Comparison of ENCODE assay signal across 27 cellular contexts in the genomic region with DNA sequence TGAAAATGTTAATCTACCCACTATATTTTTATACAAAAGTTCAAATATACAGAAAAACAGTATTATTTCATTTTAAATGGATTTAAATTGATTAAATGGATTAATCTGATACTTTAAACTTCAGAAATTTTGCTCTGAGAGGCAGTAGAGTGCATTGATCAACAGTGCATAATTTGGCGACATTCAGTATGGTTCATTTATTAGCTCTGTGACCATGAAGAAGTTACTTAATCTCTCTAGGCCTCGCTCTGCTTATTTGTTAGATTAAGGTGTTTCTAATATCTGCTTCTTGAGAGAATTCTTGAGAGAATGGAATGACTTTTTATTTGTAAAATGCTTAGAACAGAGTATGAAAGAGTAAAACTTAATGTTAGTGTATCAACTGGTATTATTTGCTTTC.
"Had no signal": no experiment of that assay in that cellular context is flagged by ENCODE, and none has a peak within 500 bp of the region (broad histone marks: within the 10 kb centered on the region; RNA-seq: fewer than 3 reads in every experiment).

No MANE protein-coding gene starts in this region.

- H3K36me3 ChIP-seq: neutrophil, pancreas, prostate gland, right lobe of liver, sigmoid colon, stomach, thoracic aorta, thyroid gland, tibial nerve, upper lobe of left lung, vagina had no signal

- H3K4me3 Mint-ChIP-seq: natural killer cell treated with Interleukin-12 subunit alpha and Interleukin-12 subunit beta and Interleukin-15 and Interleukin-18, amount 100 ng/mL, for 72 hours; nephron progenitor cell; neural crest cell; stimulated activated effector memory CD8-positive, alpha-beta T cell treated with anti-CD3 and anti-CD28 coated beads, Interleukin-12 subunit alpha, Interleukin-12 subunit beta, amount 100 ng/mL, for 72 hours; stimulated activated naive CD8-positive, alpha-beta T cell treated with anti-CD3 and anti-CD28 coated beads, Interleukin-15, Interleukin-2, amounts not matched to agents 100 ng/mL and 50 ng/mL, for 24 hours had no signal

- H3K27ac Mint-ChIP-seq: natural killer cell treated with Interleukin-12 subunit alpha and Interleukin-12 subunit beta and Interleukin-15 and Interleukin-18, amount 100 ng/mL, for 72 hours; nephron progenitor cell; stimulated activated effector memory CD8-positive, alpha-beta T cell treated with anti-CD3 and anti-CD28 coated beads, Interleukin-12 subunit alpha, Interleukin-12 subunit beta, amount 100 ng/mL, for 72 hours; stimulated activated naive B cell treated with anti-CD40 and anti-IgM and Interleukin-4, amounts not matched to agents 10 μg/mL and 1 μg/mL and 100 μg/mL, for 72 hours; stimulated activated naive CD8-positive, alpha-beta T cell treated with anti-CD3 and anti-CD28 coated beads, Interleukin-15, Interleukin-2, amounts not matched to agents 100 ng/mL and 50 ng/mL, for 24 hours had no signal

- H3K9me3 Mint-ChIP-seq: natural killer cell treated with Interleukin-12 subunit alpha and Interleukin-12 subunit beta and Interleukin-15 and Interleukin-18, amount 100 ng/mL, for 72 hours; nephron progenitor cell; stimulated activated effector memory CD8-positive, alpha-beta T cell treated with anti-CD3 and anti-CD28 coated beads, Interleukin-12 subunit alpha, Interleukin-12 subunit beta, amount 100 ng/mL, for 72 hours had no signal

- H3K27me3 Mint-ChIP-seq: stimulated activated naive B cell treated with anti-CD40 and anti-IgM and Interleukin-4, amounts not matched to agents 10 μg/mL and 1 μg/mL and 100 μg/mL, for 72 hours; stimulated activated naive CD8-positive, alpha-beta T cell treated with anti-CD3 and anti-CD28 coated beads, Interleukin-15, Interleukin-2, amounts not matched to agents 100 ng/mL and 50 ng/mL, for 24 hours had no signal

- H3K36me3 Mint-ChIP-seq: stimulated activated effector memory CD8-positive, alpha-beta T cell treated with anti-CD3 and anti-CD28 coated beads, Interleukin-12 subunit alpha, Interleukin-12 subunit beta, amount 100 ng/mL, for 72 hours had no signal

- H3K4me1 ChIP-seq: pancreas, prostate gland, right lobe of liver, sigmoid colon, upper lobe of left lung, vagina had no signal

- H3K27ac ChIP-seq: neutrophil, pancreas, prostate gland, right lobe of liver, sigmoid colon, stomach, thoracic aorta, thyroid gland, tibial nerve, upper lobe of left lung, vagina had no signal

- DNase-seq: nephron progenitor cell; nucleus accumbens; pancreas; right cardiac atrium; right lobe of liver; sigmoid colon; small intestine; stimulated activated CD4-positive, alpha-beta T cell treated with anti-CD3 and anti-CD28 coated beads, Interleukin-15, amount 100 ng/mL, for 24 hours; stimulated activated CD4-positive, alpha-beta T cell treated with anti-CD3 and anti-CD28 coated beads, Interleukin-2, amount 100 ng/mL, for 24 hours; stimulated activated CD4-positive, alpha-beta T cell treated with anti-CD3 and anti-CD28 coated beads, Interleukin-2, amount 100 ng/mL, for 48 hours; stimulated activated CD4-positive, alpha-beta T cell treated with anti-CD3 and anti-CD28 coated beads, Interleukin-4, amount 100 ng/mL, for 24 hours; stimulated activated naive B cell treated with anti-CD40 and anti-IgM and Interleukin-4, amounts not matched to agents 10 μg/mL and 1 μg/mL and 100 μg/mL, for 72 hours; stimulated activated naive CD4-positive, alpha-beta T cell treated with Interleukin-2 at 50 U/mL for 16 hours; stomach; thyroid gland; trophoblast cell; upper lobe of left lung had no signal

- H3K4me1 Mint-ChIP-seq: stimulated activated effector memory CD8-positive, alpha-beta T cell treated with anti-CD3 and anti-CD28 coated beads, Interleukin-12 subunit alpha, Interleukin-12 subunit beta, amount 100 ng/mL, for 72 hours had no signal

- H3K9me3 ChIP-seq: neutrophil, pancreas, prostate gland, right lobe of liver, sigmoid colon, stomach, thoracic aorta, thyroid gland, upper lobe of left lung, vagina had no signal

- H3K4me3 ChIP-seq: pancreas, prostate gland, right lobe of liver, sigmoid colon, stomach, thoracic aorta, thyroid gland, tibial nerve, upper lobe of left lung, vagina had no signal

- FAIRE-seq: pancreas, small intestine, urothelium cell line had no signal

- H3K27me3 ChIP-seq: neutrophil, pancreas, right lobe of liver, sigmoid colon, stomach, thyroid gland, tibial nerve, upper lobe of left lung, vagina had no signal

- ATAC-seq: natural killer cell treated with Interleukin-12 subunit alpha and Interleukin-12 subunit beta and Interleukin-15 and Interleukin-18, amount 100 ng/mL, for 72 hours; pancreas; right cardiac atrium; stimulated activated effector memory CD8-positive, alpha-beta T cell treated with anti-CD3 and anti-CD28 coated beads, Interleukin-12 subunit alpha, Interleukin-12 subunit beta, amount 100 ng/mL, for 72 hours had no signal
